8 cellular contexts compared by ENCODE assay signal in the genomic region with DNA sequence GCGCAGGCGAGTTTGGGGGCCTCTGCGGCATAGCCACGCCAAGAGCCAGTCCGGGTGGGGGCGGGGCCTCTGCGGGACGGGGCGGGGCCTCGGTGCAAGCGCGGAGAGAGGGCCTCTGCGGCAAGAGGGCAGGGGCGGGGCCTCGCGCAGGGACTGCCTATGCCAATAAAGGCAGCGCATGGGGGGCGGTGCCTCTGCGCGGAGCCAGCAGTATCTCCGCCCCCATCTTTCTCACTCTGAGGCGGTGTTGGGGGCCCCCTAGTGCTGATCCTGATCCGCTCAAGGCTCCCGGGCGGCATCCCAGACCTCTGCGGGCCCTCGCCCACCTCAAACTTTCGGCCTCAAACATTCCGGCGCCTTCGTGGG. TPM values are rescaled to one million over a fixed set of nuclear protein-coding genes. Genes with fewer than 3 reads are reported as not detected.
DNase-seq lines count a peak whose midpoint lies in the region; ATAC-seq and TF ChIP-seq lines count a peak whose summit lies in the region.

No MANE protein-coding gene starts in this region.

- H3K4me1 Mint-ChIP-seq in activated naive CD8-positive, alpha-beta T cell (ENCODE audit: low read depth): peaks cover 14% of the 10 kb centered on the region

- DNase-seq in G401 (ENCODE audit: low spot score): peak; percentile 92
- peak; percentile 40 for DNase-seq in left ventricle myocardium inferior
- peak; percentile 68 for DNase-seq in skeletal muscle cell (ENCODE audit: low read depth)
- no peak for DNase-seq in tibial artery

- no peaks in the 10 kb centered on the region for H3K9me3 Mint-ChIP-seq in activated naive CD8-positive, alpha-beta T cell (ENCODE audit: low read depth)

- no peak overlapping the region for H3K27ac ChIP-seq in left ventricle myocardium inferior (replicated peaks)
- no peak overlapping the region for H3K27ac ChIP-seq in tibial artery

- H3K4me1 ChIP-seq in left ventricle myocardium inferior (peaks cover 32% of the 10 kb centered on the region), tibial artery (peaks cover 0 to 18% (median 16%) of the 10 kb centered on the region in 4 donors)

- H3K27ac Mint-ChIP-seq in activated naive CD8-positive, alpha-beta T cell: no peak overlapping the region

- peak; percentile 53 for ATAC-seq in HG02623 (IDR thresholded peaks at IDR 0.05; ENCODE audit: unreplicated experiment)
- ATAC-seq in SK-N-SH treated with all-trans-retinoic acid at 6 μM for 48 hours: peak; percentile 94
- no peak for ATAC-seq in GM19023 (IDR thresholded peaks at IDR 0.05; ENCODE audit: unreplicated experiment)

- peak; percentile 25 for TF ChIP-seq CTCF in left ventricle myocardium inferior (IDR thresholded peaks at IDR 0.05; ENCODE audit: borderline replicate concordance)
- no peak for TF ChIP-seq CTCF in tibial artery (IDR thresholded peaks at IDR 0.05)

- H3K36me3 Mint-ChIP-seq in activated naive CD8-positive, alpha-beta T cell: no peaks in the 10 kb centered on the region

- H3K36me3 ChIP-seq in left ventricle myocardium inferior (no peaks in the 10 kb centered on the region), tibial artery (no peaks in the 10 kb centered on the region)

- H3K9me3 ChIP-seq in left ventricle myocardium inferior (replicated peaks): no peaks in the 10 kb centered on the region
- H3K9me3 ChIP-seq in tibial artery: no peaks in the 10 kb centered on the region

- H3K27me3 ChIP-seq in left ventricle myocardium inferior (ENCODE audit: low read depth) (peaks cover 97% of the 10 kb centered on the region), tibial artery (peaks cover 3 to 91% of the 10 kb centered on the region in 2 donors)

- H3K27me3 Mint-ChIP-seq in activated naive CD8-positive, alpha-beta T cell: peaks cover 18% of the 10 kb centered on the region

- H3K4me3 Mint-ChIP-seq in activated naive CD8-positive, alpha-beta T cell: peak overlapping the region; percentile 51

- intact Hi-C loops in left ventricle myocardium inferior (cut with micrococcal nuclease) (no loop called here), tibial artery (cut with DNase I; ENCODE audit: low total_unique reads) (no loop called here)

- in situ Hi-C loops in G401 (cut with HindIII; ENCODE audit: low sequenced_read_pairs): no loop called here

- peak overlapping the region; percentile 14 for H3K4me3 ChIP-seq in left ventricle myocardium inferior
- peak overlapping the region; percentile 33 for H3K4me3 ChIP-seq in skeletal muscle cell (ENCODE audit: low read depth, low read length)
- H3K4me3 ChIP-seq in tibial artery: no peak overlapping the region

TF ChIP-seq in SK-N-SH treated with all-trans-retinoic acid at 6 μM for 48 hours, 23 proteins besides CTCF, POLR2A, EP300 and RAD21:
- no peak for TF ChIP-seq ARNTL (CRISPR knock-in tag; IDR thresholded peaks at IDR 0.05; ENCODE audit: borderline replicate concordance, low read depth)
- no peak for TF ChIP-seq ESRRG (CRISPR knock-in tag; IDR thresholded peaks at IDR 0.05)
- no peak for TF ChIP-seq RARB (CRISPR knock-in tag; IDR thresholded peaks at IDR 0.05)
- TF ChIP-seq PPARA (CRISPR knock-in tag; IDR thresholded peaks at IDR 0.05; ENCODE audit: borderline replicate concordance): no peak
- TF ChIP-seq ZNF8 (CRISPR knock-in tag; IDR thresholded peaks at IDR 0.05): no peak
- no peak for TF ChIP-seq ZFP30 (CRISPR knock-in tag; IDR thresholded peaks at IDR 0.05)
- no peak for TF ChIP-seq ZNF565 (CRISPR knock-in tag; conservative IDR thresholded peaks at IDR 0.05; ENCODE audit: low read depth)
- no peak for TF ChIP-seq ZFP3 (CRISPR knock-in tag; IDR thresholded peaks at IDR 0.05)
- TF ChIP-seq ZC3H10 (CRISPR knock-in tag; IDR thresholded peaks at IDR 0.05): no peak
- TF ChIP-seq TSHZ2 (CRISPR knock-in tag; IDR thresholded peaks at IDR 0.05): no peak
- no peak for TF ChIP-seq CSRNP3 (CRISPR knock-in tag; IDR thresholded peaks at IDR 0.05)
- no peak for TF ChIP-seq POU6F1 (CRISPR knock-in tag; IDR thresholded peaks at IDR 0.05; ENCODE audit: borderline replicate concordance, low read depth)
- no peak for TF ChIP-seq SNAI2 (CRISPR knock-in tag; IDR thresholded peaks at IDR 0.05)
- no peak for TF ChIP-seq CSDC2 (CRISPR knock-in tag; IDR thresholded peaks at IDR 0.05)
- TF ChIP-seq ZNF70 (CRISPR knock-in tag; IDR thresholded peaks at IDR 0.05): no peak

RNA-seq across cellular contexts. Expression of gene GPRIN1, which starts 9.2 kb away (rescaled TPM):
- 15.3 and 19.9 TPM in 2 replicates for total RNA-seq in G401 (2014; rRNA removed; shearing (Covaris generic))
- total RNA-seq in left ventricle myocardium inferior: 0.58 TPM

RNA-seq across cellular contexts. Expression of gene SNCB, which starts 11.1 kb away (rescaled TPM):
- total RNA-seq in G401 (2014; rRNA removed; shearing (Covaris generic)): 0.49 and 1.7 TPM in 2 replicates
- total RNA-seq in left ventricle myocardium inferior: 0.44 TPM

RNA-seq across cellular contexts. Expression of gene EIF4E1B, which starts 11.3 kb away (rescaled TPM):
- total RNA-seq in G401 (2014; rRNA removed; shearing (Covaris generic)): not detected in 2 replicates
- not detected for total RNA-seq in left ventricle myocardium inferior

RNA-seq across cellular contexts. Expression of gene TSPAN17, which starts 28.1 kb away (rescaled TPM):
- 91.3 and 96.3 TPM in 2 replicates for total RNA-seq in G401 (2014; rRNA removed; shearing (Covaris generic))
- total RNA-seq in left ventricle myocardium inferior: 31.0 TPM

Comparison
In these comparisons a context has a peak if more than half of its experiments do, and no peak if none do; other contexts are left out.
1. DNase-seq: peak in G401 (single experiment), left ventricle myocardium inferior (single experiment) and skeletal muscle cell (single experiment); none in tibial artery (0 of 2).
2. H3K4me3 ChIP-seq: peak in left ventricle myocardium inferior (single experiment) and skeletal muscle cell (single experiment); none in tibial artery (0 of 2).
3. RNA of gene GPRIN1, which starts 9.2 kb away (total RNA-seq): 15.3 to 19.9 TPM in G401; 0.58 TPM in left ventricle myocardium inferior (single experiment); every median in the first group is over 10 times any median in the second.